8 cellular contexts compared by ENCODE assay signal in genomic region chr9:34072868-34073590, GRCh38. TPM values are rescaled to one million over a fixed set of nuclear protein-coding genes. Genes with fewer than 3 reads are reported as not detected.
DNase-seq lines count a peak whose midpoint lies in the region; ATAC-seq and TF ChIP-seq lines count a peak whose summit lies in the region.
"Had no signal": no experiment of that assay in that cellular context is flagged by ENCODE, and none has a peak within 500 bp of the region (broad histone marks: within the 10 kb centered on the region; RNA-seq: fewer than 3 reads in every experiment).

No MANE protein-coding gene starts in this region.

- H3K36me3 ChIP-seq in thoracic aorta = no peaks in the 10 kb centered on the region

- in situ Hi-C loops in GM13977 (cut with MboI; ENCODE audit: low pct_unique_long_range_greater_than_20kb, low sequenced_read_pairs, unreplicated experiment) = no loop called here

- no peaks in the 10 kb centered on the region for H3K27me3 ChIP-seq in thoracic aorta (replicated peaks; ENCODE audit: insufficient read depth)

- DNase-seq in HS-27A (ENCODE audit: low read depth) (peak; percentile 31), islet precursor cell (peak; percentile 87), thoracic aorta (ENCODE audit: low spot score) (no peak), GM13977 (ENCODE audit: low spot score) (no peak)
- DNase-seq in central memory CD4-positive, alpha-beta T cell = no peak
- DNase-seq in stimulated activated CD4-positive, alpha-beta T cell treated with anti-CD3 and anti-CD28 coated beads, Interleukin-2, amount 100 ng/mL, for 48 hours = no peak
- DNase-seq: activated naive CD4-positive, alpha-beta T cell treated with anti-CD3 and anti-CD28 coated beads, Interleukin-2, amount 50 U/mL, for 16 hours had no signal

- H3K4me1 ChIP-seq in thoracic aorta (ENCODE audit: control insufficient read depth in 1 of 2, low read depth in 2 of 2) = peaks cover 8 to 37% of the 10 kb centered on the region in 2 donors

- H3K4me3 ChIP-seq in thoracic aorta = no peak overlapping the region

- ATAC-seq in thoracic aorta (ENCODE audit: insufficient number of reproducible peaks, low FRiP score, low read depth) = peak; percentile 77

- no peaks in the 10 kb centered on the region for H3K9me3 ChIP-seq in thoracic aorta

- TF ChIP-seq CTCF in VCaP (conservative IDR thresholded peaks at IDR 0.05) = no peak
- no peak for TF ChIP-seq CTCF in thoracic aorta (IDR thresholded peaks at IDR 0.05)
- no peak for TF ChIP-seq CTCF in GM13977 (IDR thresholded peaks at IDR 0.05; ENCODE audit: extremely low read depth, insufficient read depth, missing control alignments)

- H3K27ac ChIP-seq in VCaP (peak overlapping the region; percentile 99), thoracic aorta (peak overlapping the region; percentile 69 to 77)

RNA-seq across cellular contexts. Expression of gene UBAP2, which starts 24.3 kb away (rescaled TPM):
- total RNA-seq in thoracic aorta = 10 to 100 TPM; 21.3 to 29.9 TPM

RNA-seq across cellular contexts. Expression of gene DCAF12, which starts 53.5 kb away (rescaled TPM):
- 10 to 100 TPM; 14.9 to 31.4 TPM for total RNA-seq in thoracic aorta

Comparison
In these comparisons a context has a peak if more than half of its experiments do, and no peak if none do; other contexts are left out.
1. DNase-seq: peak in HS-27A (single experiment) and islet precursor cell (single experiment); none in thoracic aorta (single experiment), GM13977 (single experiment), central memory CD4-positive, alpha-beta T cell (single experiment) and stimulated activated CD4-positive, alpha-beta T cell treated with anti-CD3 and anti-CD28 coated beads, Interleukin-2, amount 100 ng/mL, for 48 hours (0 of 2).